ENCODE assay signal across 3 cellular contexts in genomic region chr4:20490734-20491133, GRCh38.
TF ChIP-seq lines count a peak whose summit lies in the region.

No MANE protein-coding gene starts in this region.

TF ChIP-seq in HCT116, 20 proteins besides CTCF, POLR2A, EP300 and RAD21 (continued from another document):
- TF ChIP-seq EGR1 (IDR thresholded peaks at IDR 0.05; ENCODE audit: low read depth) (no peak), REST (IDR thresholded peaks at IDR 0.05; ENCODE audit: low read depth) (no peak), ZNF274 (IDR thresholded peaks at IDR 0.05; ENCODE audit: low read depth, low read length) (no peak), EZH2 (IDR thresholded peaks at IDR 0.05) (no peak), ELF1 (IDR thresholded peaks at IDR 0.05; ENCODE audit: borderline replicate concordance, low read depth) (no peak)

TF ChIP-seq in H1, 55 proteins besides CTCF, POLR2A, EP300 and RAD21 (continued from another document):
- TF ChIP-seq TEAD4 (IDR thresholded peaks at IDR 0.05; ENCODE audit: low read depth, low read length) (no peak), ZNF274 (IDR thresholded peaks at IDR 0.05; ENCODE audit: borderline replicate concordance, extremely low read depth, low read length) (no peak), POU5F1 (IDR thresholded peaks at IDR 0.05; ENCODE audit: low read depth, low read length) (no peak), YY1 (IDR thresholded peaks at IDR 0.05; ENCODE audit: low read depth, low read length) (no peak), RNF2 (IDR thresholded peaks at IDR 0.05; ENCODE audit: borderline replicate concordance, low read depth, low read length, missing control alignments, poor library complexity, severe bottlenecking) (no peak), SAP30 (IDR thresholded peaks at IDR 0.05; ENCODE audit: insufficient read depth, insufficient replicate concordance, low read length) (no peak), SUZ12 (IDR thresholded peaks at IDR 0.05; ENCODE audit: low read length) (no peak), TAF1 (IDR thresholded peaks at IDR 0.05; ENCODE audit: low read depth, low read length) (no peak), BRCA1 (IDR thresholded peaks at IDR 0.05; ENCODE audit: low read depth, low read length) (no peak), CREB1 (IDR thresholded peaks at IDR 0.05) (no peak), CHD2 (IDR thresholded peaks at IDR 0.05; ENCODE audit: low read length) (no peak), CHD1 (IDR thresholded peaks at IDR 0.05; ENCODE audit: low read depth, low read length) (no peak)

TF ChIP-seq in HEK293T, 16 proteins besides CTCF, POLR2A, EP300 and RAD21 (continued from another document):
- TF ChIP-seq PKNOX1 (IDR thresholded peaks at IDR 0.05) (no peak), SP1 (IDR thresholded peaks at IDR 0.05) (no peak)
